ENCODE assay signal across 35 cellular contexts in genomic region chr5:171299228-171299627, GRCh38. TPM values are rescaled to one million over a fixed set of nuclear protein-coding genes. Genes with fewer than 3 reads are reported as not detected.
"Had no signal": no experiment of that assay in that cellular context is flagged by ENCODE, and none has a peak within 500 bp of the region (broad histone marks: within the 10 kb centered on the region; RNA-seq: fewer than 3 reads in every experiment).

No MANE protein-coding gene starts in this region.

- H3K4me1 ChIP-seq: esophagus muscularis mucosa, foreskin keratinocyte, gastrocnemius medialis, heart right ventricle had no signal

- H3K36me3 ChIP-seq: brain microvascular endothelial cell, gastrocnemius medialis, heart right ventricle, WERI-Rb-1 had no signal

- H3K4me3 ChIP-seq: esophagus muscularis mucosa, gastrocnemius medialis, heart right ventricle had no signal

- H3K27me3 ChIP-seq: brain microvascular endothelial cell had no signal

- H3K9me3 ChIP-seq: esophagus muscularis mucosa, gastrocnemius medialis, heart right ventricle had no signal

- H3K27ac ChIP-seq: brain microvascular endothelial cell, esophagus muscularis mucosa, foreskin keratinocyte, gastrocnemius medialis, heart right ventricle, WERI-Rb-1 had no signal

- ATAC-seq: activated CD4-positive, CD25-positive, alpha-beta regulatory T cell treated with anti-CD3 and anti-CD28 coated beads, Interleukin-2, amount 50 U/mL, for 24 hours; activated CD8-positive, alpha-beta T cell treated with anti-CD3 and anti-CD28 coated beads for 36 hours; activated T-cell treated with anti-CD3 and anti-CD28 coated beads, Interleukin-2, amount 50 U/mL, for 72 hours; effector memory CD8-positive, alpha-beta T cell; foreskin keratinocyte; gastrocnemius medialis; heart right ventricle; T-helper 17 cell had no signal

- DNase-seq: activated B cell treated with CpG ODN at 0.5 μM for 24 hours; activated CD4-positive, alpha-beta T cell treated with anti-CD3 and anti-CD28 coated beads for 48 hours; activated CD4-positive, alpha-beta T cell treated with anti-CD3 and anti-CD28 coated beads, Interleukin-2, amount 50 U/mL, for 1 hour; activated CD4-positive, alpha-beta T cell treated with anti-CD3 and anti-CD28 coated beads, Interleukin-2, amount 50 U/mL, for 48 hours; activated CD8-positive, alpha-beta memory T cell treated with anti-CD3 and anti-CD28 coated beads for 24 hours; activated CD8-positive, alpha-beta T cell treated with anti-CD3 and anti-CD28 coated beads for 36 hours; activated effector memory CD4-positive, alpha-beta T cell treated with Interleukin-2 at 50 U/mL for 16 hours; activated gamma-delta T cell treated with Interleukin-2 at 50 U/mL for 16 hours; activated naive CD4-positive, alpha-beta T cell treated with anti-CD3 and anti-CD28 coated beads, Interleukin-2, amount 50 U/mL, for 16 hours; activated naive CD4-positive, alpha-beta T cell treated with Interleukin-2 at 50 U/mL for 16 hours; activated T-cell treated with anti-CD3 and anti-CD28 coated beads, Interleukin-2, amount 50 U/mL, for 1 hour; activated T-cell treated with anti-CD3 and anti-CD28 coated beads, Interleukin-2, amount 50 U/mL, for 72 hours; amniotic stem cell; anterior cingulate cortex; brain microvascular endothelial cell; cortex of kidney; dermis blood vessel endothelial cell; effector CD4-positive, alpha-beta T cell; effector memory CD8-positive, alpha-beta T cell; erythroblast; foreskin keratinocyte; gastrocnemius medialis; glutamatergic neuron; heart right ventricle; T-helper 1 cell; T-helper 17 cell; T1000; WERI-Rb-1 had no signal

RNA-seq across cellular contexts. Expression of gene TLX3, which starts 9.8 kb away (rescaled TPM):
- total RNA-seq: activated B cell treated with CpG ODN at 0.5 μM for 24 hours; activated CD8-positive, alpha-beta T cell treated with anti-CD3 and anti-CD28 coated beads for 36 hours; activated T-cell treated with anti-CD3 and anti-CD28 coated beads, Interleukin-2, amount 50 U/mL, for 72 hours; astrocyte; bronchial epithelial cell; cardiac septum; chondrocyte; dermis blood vessel endothelial cell; esophagus muscularis mucosa; foreskin keratinocyte; gastrocnemius medialis; heart right ventricle; T-helper 17 cell had no signal
- polyA plus RNA-seq: adipose tissue, heart right ventricle had no signal
